ENCODE assay signal across 8 cellular contexts in genomic region chr11:73218106-73218829, GRCh38. TPM values are rescaled to one million over a fixed set of nuclear protein-coding genes. Genes with fewer than 3 reads are reported as not detected.
A peak's percentile ranks its signal among the peaks of the same experiment; 100 is the strongest.
DNase-seq lines count a peak whose midpoint lies in the region; ATAC-seq and TF ChIP-seq lines count a peak whose summit lies in the region.

TSS of gene P2RY2 (plus strand) at chr11:73218281. CDS start at chr11:73234160, 15,879 bp downstream.

- intact Hi-C loops in HCT116 (cut with micrococcal nuclease) (no loop called here), left lung (cut with DNase I) (no loop called here)

- H3K4me2 ChIP-seq in BLaER1 treated with 17β-estradiol and CSF1 and Interleukin-3, amounts not matched to agents 10 nM and 100 nM: peak within 1 kb of the TSS; percentile 29 to 94 (median 71)
- peak within 1 kb of the TSS; percentile 95 for H3K4me2 ChIP-seq in HCT116 (ENCODE audit: low read length)
- H3K4me2 ChIP-seq in SK-N-SH: peak within 1 kb of the TSS; percentile 65; the same call in 1 of the 2 replicates

- peak; percentile 94 for ATAC-seq in HCT116
- peak; percentile 95 for ATAC-seq in left lung
- ATAC-seq in GM21619 (IDR thresholded peaks at IDR 0.05; ENCODE audit: unreplicated experiment): no peak

- H2AFZ ChIP-seq in HCT116 (ENCODE audit: low read depth, low read length, poor library complexity, severe bottlenecking) (peak within 1 kb of the TSS; percentile 31), SK-N-SH (ENCODE audit: low read depth) (peak within 1 kb of the TSS; percentile 72; the same call in 1 of the 2 replicates)

- RAD21 ChIA-PET in HCT116 (lab: Charles Lee; ENCODE audit: low non-redundant PET in 1 of 2, low total read pairs in 2 of 2, uncharacterized antibody in 2 of 2, unreplicated experiment in 2 of 2): no interaction called here

- POLR2A ChIA-PET in HCT116 (lab: Charles Lee): no interaction called here
- POLR2A ChIA-PET in SK-N-SH (lab: Yijun Ruan, JAX): no interaction called here

- TF ChIP-seq EP300 in SK-N-SH (IDR thresholded peaks at IDR 0.05; ENCODE audit: borderline replicate concordance in 1 of 2, low read depth in 1 of 2, low read length in 1 of 2): no peak

- TF ChIP-seq POLR2A in HCT116 (IDR thresholded peaks at IDR 0.05; ENCODE audit: borderline replicate concordance, extremely low read depth, insufficient read depth, insufficient read length): no peak

- no peaks in the 10 kb centered on the region; a peak in 4 of 22 replicates for H4K20me1 ChIP-seq in BLaER1 treated with 17β-estradiol and CSF1 and Interleukin-3, amounts not matched to agents 10 nM and 100 nM
- H4K20me1 ChIP-seq in HCT116 (ENCODE audit: insufficient read depth): no peaks in the 10 kb centered on the region
- H4K20me1 ChIP-seq in SK-N-SH (ENCODE audit: insufficient read depth): no peaks in the 10 kb centered on the region

- H3K9me3 ChIP-seq in BLaER1 treated with 17β-estradiol and CSF1 and Interleukin-3, amounts not matched to agents 10 nM and 100 nM (replicated peaks in 1 of 11): peaks cover 0 to 10% (median 0%) of the 10 kb centered on the region in 11 experiments; a peak in 2 of 22 replicates
- H3K9me3 ChIP-seq in HCT116 (ENCODE audit: control insufficient read depth in 1 of 2, insufficient read depth in 1 of 2, low read depth in 1 of 2, low read length in 2 of 2) (no peaks in the 10 kb centered on the region), SK-N-SH (no peaks in the 10 kb centered on the region), left lung (no peaks in the 10 kb centered on the region)

- no peak within 1 kb of the TSS for H3K27ac ChIP-seq in BLaER1 treated with 17β-estradiol and CSF1 and Interleukin-3, amounts not matched to agents 10 nM and 100 nM
- H3K27ac ChIP-seq in HCT116 (ENCODE audit: low read depth, low read length): peak within 1 kb of the TSS; percentile 59; the same call in 1 of the 2 replicates
- H3K27ac ChIP-seq in SK-N-SH (ENCODE audit: low read depth in 2 of 2, low read length in 1 of 2): no peak within 1 kb of the TSS
- peak within 1 kb of the TSS; percentile 55 to 83 for H3K27ac ChIP-seq in left lung

- H3K4me1 ChIP-seq in BLaER1 treated with 17β-estradiol and CSF1 and Interleukin-3, amounts not matched to agents 10 nM and 100 nM: peaks cover 12 to 34% (median 26%) of the 10 kb centered on the region in 10 experiments
- H3K4me1 ChIP-seq in HCT116 (ENCODE audit: control insufficient read depth in 1 of 2, insufficient read depth in 2 of 2, low read length in 2 of 2) (peaks cover 9 to 23% of the 10 kb centered on the region in 2 experiments), SK-N-SH (ENCODE audit: control insufficient read depth in 1 of 2, insufficient read depth in 2 of 2, low read depth in 1 of 2, low read length in 1 of 2) (peaks cover 0 to 4% of the 10 kb centered on the region in 2 experiments; a peak in 1 of 4 replicates), left lung (peaks cover 0 to 74% of the 10 kb centered on the region in 2 donors)

- TF ChIP-seq RAD21 in HCT116 (IDR thresholded peaks at IDR 0.05; ENCODE audit: low read depth) (peak; percentile 47), SK-N-SH (IDR thresholded peaks at IDR 0.05; ENCODE audit: low read length) (0 out of 2 replicates have a peak, but pooled peaks have one; percentile 6)

- H3K36me3 ChIP-seq in BLaER1 treated with 17β-estradiol and CSF1 and Interleukin-3, amounts not matched to agents 10 nM and 100 nM: no peaks in the 10 kb centered on the region
- H3K36me3 ChIP-seq in HCT116 (ENCODE audit: control insufficient read depth in 1 of 2, insufficient read depth in 2 of 2, low read length in 2 of 2) (no peaks in the 10 kb centered on the region), SK-N-SH (replicated peaks in 1 of 2; ENCODE audit: control insufficient read depth in 1 of 2, insufficient read depth in 2 of 2, low read length in 1 of 2) (no peaks in the 10 kb centered on the region), left lung (no peaks in the 10 kb centered on the region)

- CTCF ChIA-PET in HCT116 (lab: Charles Lee): no interaction called here
- CTCF ChIA-PET in SK-N-SH (lab: Yijun Ruan, JAX): interaction anchor here (0.6 to 3.6 kb wide), 12 partner anchors 14 to 424 kb away, joined by 3 to 15 read pairs (median 4); partner anchors contain the start of gene STARD10

- H3K9me2 ChIP-seq in HCT116 (ENCODE audit: insufficient read depth) (no peaks in the 10 kb centered on the region), SK-N-SH (no peaks in the 10 kb centered on the region)

- H3K79me2 ChIP-seq in HCT116 (ENCODE audit: insufficient read depth, low read length) (no peaks in the 10 kb centered on the region), SK-N-SH (ENCODE audit: insufficient read depth) (no peaks in the 10 kb centered on the region)

- peak within 1 kb of the TSS in 9 of 10 experiments; percentile 30 to 61 (median 43); a peak in 17 of 20 replicates for H3K4me3 ChIP-seq in BLaER1 treated with 17β-estradiol and CSF1 and Interleukin-3, amounts not matched to agents 10 nM and 100 nM
- peak within 1 kb of the TSS; percentile 56 to 67 for H3K4me3 ChIP-seq in HCT116 (replicated peaks in 1 of 2; ENCODE audit: low read depth in 1 of 2, low read length in 2 of 2)
- peak within 1 kb of the TSS; percentile 44 to 51 for H3K4me3 ChIP-seq in SK-N-SH (ENCODE audit: low read depth in 2 of 2, low read length in 1 of 2)
- peak within 1 kb of the TSS; percentile 31 to 53 for H3K4me3 ChIP-seq in cardiac fibroblast (replicated peaks in 1 of 2; ENCODE audit: low read depth in 2 of 2, low read length in 2 of 2)
- peak within 1 kb of the TSS; percentile 38 to 53 for H3K4me3 ChIP-seq in left lung

- WGBS in SK-N-SH (ENCODE audit: low lambda C conversion rate): 15% methylated on average over 23 of the region's 81 CpGs

- H3K9ac ChIP-seq in BLaER1 treated with 17β-estradiol and CSF1 and Interleukin-3, amounts not matched to agents 10 nM and 100 nM: peak within 1 kb of the TSS in 6 of 11 experiments; percentile 21 to 44 (median 32); a peak in 7 of 22 replicates
- peak within 1 kb of the TSS; percentile 56 for H3K9ac ChIP-seq in HCT116 (ENCODE audit: low read length)
- H3K9ac ChIP-seq in SK-N-SH: no peak within 1 kb of the TSS

- H3K27me3 ChIP-seq in BLaER1 treated with 17β-estradiol and CSF1 and Interleukin-3, amounts not matched to agents 10 nM and 100 nM: peaks cover 38 to 50% (median 49%) of the 10 kb centered on the region in 11 experiments
- no peaks in the 10 kb centered on the region for H3K27me3 ChIP-seq in HCT116 (ENCODE audit: insufficient read depth, low read length)
- H3K27me3 ChIP-seq in SK-N-SH (ENCODE audit: insufficient read depth): peaks cover 8% of the 10 kb centered on the region
- H3K27me3 ChIP-seq in left lung: peaks cover 0 to 15% of the 10 kb centered on the region in 2 donors

- DNase-seq in HCT116 (ENCODE audit: low read depth, low spot score) (peak; percentile 32), SK-N-SH (peak; percentile 86), cardiac fibroblast (ENCODE audit: low read depth in 2 of 2) (peak; percentile 27), left lung (peak; percentile 89 to 99), SW 1271 (lab: John Stamatoyannopoulos, UW) (no peak)
- peak; percentile 38 to 52 for DNase-seq in stimulated activated CD4-positive, alpha-beta T cell treated with anti-CD3 and anti-CD28 coated beads, Interleukin-4, amount 100 ng/mL, for 48 hours (ENCODE audit: low read depth in 2 of 2)

- TF ChIP-seq CTCF in HCT116 (IDR thresholded peaks at IDR 0.05 in 2 of 3, conservative IDR thresholded peaks at IDR 0.05 in 1 of 3; ENCODE audit: borderline replicate concordance in 1 of 3, insufficient read depth in 1 of 3, low read depth in 2 of 3, low read length in 2 of 3): peak; percentile 54 to 64 (median 59)
- TF ChIP-seq CTCF in SK-N-SH (IDR thresholded peaks at IDR 0.05): peak; percentile 49
- TF ChIP-seq CTCF in cardiac fibroblast (IDR thresholded peaks at IDR 0.05; ENCODE audit: low read depth, low read length): peak; percentile 34
- peak; percentile 45 to 51 for TF ChIP-seq CTCF in left lung (IDR thresholded peaks at IDR 0.05)

- BruUV-seq in HCT116 (replicated peaks; lab: Mats Ljungman, UMichigan): no TSS peak

- H3F3A ChIP-seq in SK-N-SH (replicated peaks; ENCODE audit: insufficient read depth): no peaks in the 10 kb centered on the region

TF ChIP-seq in HCT116, 20 proteins besides CTCF, POLR2A, EP300 and RAD21:
- peak; percentile 91 for TF ChIP-seq MAX (IDR thresholded peaks at IDR 0.05)
- TF ChIP-seq EZH2phosphoT487 (IDR thresholded peaks at IDR 0.05; ENCODE audit: borderline replicate concordance): no peak
- peak; percentile 43; the same call in 1 of the 2 replicates for TF ChIP-seq POLR2AphosphoS5 (IDR thresholded peaks at IDR 0.05; ENCODE audit: low read depth, low read length)
- TF ChIP-seq SIN3A (IDR thresholded peaks at IDR 0.05; ENCODE audit: low read depth): peak; percentile 71; the same call in 1 of the 2 replicates
- peak; percentile 43; the same call in 1 of the 2 replicates for TF ChIP-seq CBX3 (IDR thresholded peaks at IDR 0.05; ENCODE audit: low read depth)
- TF ChIP-seq CEBPB (IDR thresholded peaks at IDR 0.05; ENCODE audit: low read depth): no peak
- TF ChIP-seq ZFX (IDR thresholded peaks at IDR 0.05): peak; percentile 77; the same call in 1 of the 2 replicates

TF ChIP-seq in SK-N-SH, 30 proteins besides CTCF, POLR2A, EP300 and RAD21 (continues in another document):
- peak; percentile 20; the same call in 1 of the 2 replicates for TF ChIP-seq SMC3 (IDR thresholded peaks at IDR 0.05; ENCODE audit: low read depth, low read length)
- TF ChIP-seq NRF1 (IDR thresholded peaks at IDR 0.05; ENCODE audit: low read depth, low read length): 0 out of 2 replicates have a peak, but pooled peaks have one; percentile 10
- TF ChIP-seq CHD2 (IDR thresholded peaks at IDR 0.05; ENCODE audit: low read length, partially characterized antibody): no peak

RNA-seq across cellular contexts. Expression of gene P2RY2, which starts in this region (rescaled TPM):
- total RNA-seq in HCT116 (2021; ENCODE audit: unreplicated experiment) (2.9 TPM), left lung (10 to 100 TPM in 1 of 2 donors, 1 to 10 TPM in 1; 9.3 to 10.3 TPM)
- 4.0 and 4.4 TPM in 2 replicates for polyA plus RNA-seq in HCT116 (2012)
- 0.12 and 0.13 TPM in 2 replicates for polyA plus RNA-seq in SK-N-SH (2012; rRNA removed)
- 0.05 and 0.07 TPM in 2 replicates for polyA plus RNA-seq in SK-N-SH (2012; cell fraction: cytosol; rRNA removed)
- 0.02 and 0.14 TPM in 2 replicates for polyA plus RNA-seq in SK-N-SH (2012; cell fraction: nucleus; rRNA removed)

Comparison
In these comparisons a context has a peak if more than half of its experiments do, and no peak if none do; other contexts are left out.
1. Peak in DNase-seq, H3K4me3 ChIP-seq and H3K4me2 ChIP-seq in SK-N-SH; RNA of the gene not detected or under 1 TPM.
2. H3K27ac ChIP-seq: peak in HCT116 (single experiment) and left lung (2 of 2); none in BLaER1 treated with 17β-estradiol and CSF1 and Interleukin-3, amounts not matched to agents 10 nM and 100 nM (0 of 11) and SK-N-SH (0 of 2).
3. DNase-seq: peak in HCT116 (single experiment), cardiac fibroblast (2 of 2), left lung (2 of 2) and stimulated activated CD4-positive, alpha-beta T cell treated with anti-CD3 and anti-CD28 coated beads, Interleukin-4, amount 100 ng/mL, for 48 hours (2 of 2); none in SW 1271 (0 of 2).
4. Peak in every context shown above with its lines, with median percentiles within 50 percentile points of each other: H3K4me2 ChIP-seq, H3K4me3 ChIP-seq and CTCF ChIP-seq.